Comparison of ENCODE assay signal across 8 cellular contexts in genomic region chr19:39351537-39352037, GRCh38. TPM values are rescaled to one million over a fixed set of nuclear protein-coding genes. Genes with fewer than 3 reads are reported as not detected.
DNase-seq lines count a peak whose midpoint lies in the region; ATAC-seq and TF ChIP-seq lines count a peak whose summit lies in the region.

No MANE protein-coding gene starts in this region.

- peaks cover 35% of the 10 kb centered on the region for H3K36me3 Mint-ChIP-seq in mesothelial cell of epicardium

- no peak overlapping the region for H3K27ac Mint-ChIP-seq in mesothelial cell of epicardium

- no peaks in the 10 kb centered on the region for H3K27me3 Mint-ChIP-seq in mesothelial cell of epicardium (ENCODE audit: low read depth)

- peak; percentile 42 for DNase-seq in EH (ENCODE audit: low read depth)
- peak; percentile 45 to 61 for DNase-seq in activated CD4-positive, alpha-beta T cell treated with anti-CD3 and anti-CD28 coated beads, Interleukin-2, amount 50 U/mL, for 48 hours
- DNase-seq in medulla oblongata (ENCODE audit: extremely low spot score): peak; percentile 57
- no peak for DNase-seq in SIG-M5 (lab: John Stamatoyannopoulos, UW)
- no peak for DNase-seq in HCEC 1CT
- no peak for DNase-seq in mesothelial cell of epicardium (ENCODE audit: low spot score in 2 of 2, unreplicated experiment in 2 of 2)
- no peak for DNase-seq in DMS153 treated with DMSO at 0.1 percent for 48 hours (lab: John Stamatoyannopoulos, UW; ENCODE audit: unreplicated experiment)

- TF ChIP-seq CTCF in mesothelial cell of epicardium (IDR thresholded peaks at IDR 0.05; ENCODE audit: unreplicated experiment): no peak

- no peak overlapping the region for H3K4me3 Mint-ChIP-seq in mesothelial cell of epicardium

- ATAC-seq in GM21423 (IDR thresholded peaks at IDR 0.05; ENCODE audit: unreplicated experiment): peak; percentile 54

- peaks cover 13% of the 10 kb centered on the region for H3K4me1 Mint-ChIP-seq in mesothelial cell of epicardium

- H3K9me3 Mint-ChIP-seq in mesothelial cell of epicardium: no peaks in the 10 kb centered on the region

RNA-seq across cellular contexts. Expression of gene SAMD4B, which starts 9.4 kb away (rescaled TPM):
- total RNA-seq in mesothelial cell of epicardium: 128 to 143 TPM (median 133 TPM) in 3 replicates

RNA-seq across cellular contexts. Expression of gene GMFG, which starts 15.7 kb away (rescaled TPM):
- total RNA-seq in mesothelial cell of epicardium: not detected in 3 replicates

RNA-seq across cellular contexts. Expression of gene LRFN1, which starts 30.9 kb away (rescaled TPM):
- total RNA-seq in mesothelial cell of epicardium: 19.1 to 20.6 TPM (median 20.4 TPM) in 3 replicates

RNA-seq across cellular contexts. Expression of gene PAF1, which starts 39.3 kb away (rescaled TPM):
- total RNA-seq in mesothelial cell of epicardium: 41.4 to 47.8 TPM (median 42.9 TPM) in 3 replicates

RNA-seq across cellular contexts. Expression of gene MED29, which starts 39.6 kb away (rescaled TPM):
- 35.6 to 39.2 TPM (median 36.1 TPM) in 3 replicates for total RNA-seq in mesothelial cell of epicardium

Comparison
In these comparisons a context has a peak if more than half of its experiments do, and no peak if none do; other contexts are left out.
1. DNase-seq: peak in EH (single experiment), activated CD4-positive, alpha-beta T cell treated with anti-CD3 and anti-CD28 coated beads, Interleukin-2, amount 50 U/mL, for 48 hours (2 of 2) and medulla oblongata (single experiment); none in SIG-M5 (single experiment), HCEC 1CT (single experiment), mesothelial cell of epicardium (0 of 2) and DMS153 treated with DMSO at 0.1 percent for 48 hours (single experiment).